Comparison of ENCODE assay signal across 9 cellular contexts in the genomic region with DNA sequence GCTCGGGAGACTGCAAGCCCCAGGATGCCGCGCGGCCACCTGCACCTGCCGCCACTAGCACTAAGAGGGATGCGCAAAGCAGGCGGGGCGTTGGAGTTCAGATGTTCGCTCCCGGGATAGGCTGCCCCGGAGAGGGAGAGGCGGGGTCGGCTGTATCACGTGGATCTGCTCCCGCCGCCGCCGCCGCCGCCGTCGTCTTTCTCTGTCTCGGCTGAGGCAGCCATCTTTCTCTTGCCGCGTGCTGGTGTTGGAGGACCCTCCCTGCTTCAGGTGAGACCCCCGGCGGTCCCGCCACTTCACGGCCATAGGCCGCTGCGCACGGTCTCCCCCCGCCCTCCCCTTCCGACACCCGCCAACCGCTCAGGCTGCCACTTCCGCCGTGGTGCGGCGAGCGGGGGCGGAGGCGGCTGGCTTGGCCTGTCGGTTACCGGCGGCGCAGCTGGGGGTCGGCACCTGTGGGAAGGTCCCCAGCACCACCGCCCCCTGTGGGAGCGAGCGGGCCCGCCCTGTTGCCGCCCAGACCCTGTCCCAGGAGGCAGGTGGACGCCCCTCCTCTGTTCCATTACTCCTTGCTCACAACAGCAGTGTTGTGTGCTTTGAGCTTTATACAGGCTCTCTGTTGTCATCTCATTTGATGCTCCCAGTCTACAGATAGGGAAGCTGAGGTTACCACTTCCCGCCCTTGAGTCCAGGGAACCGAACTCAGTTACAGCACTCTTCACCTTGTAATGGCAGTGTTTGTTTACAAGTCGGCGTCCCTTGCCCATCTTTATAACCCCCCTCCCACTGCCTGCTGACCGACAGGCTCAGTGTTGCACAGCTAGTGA. TPM values are rescaled to one million over a fixed set of nuclear protein-coding genes. Genes with fewer than 3 reads are reported as not detected.
DNase-seq lines count a peak whose midpoint lies in the region; ATAC-seq, FAIRE-seq and TF ChIP-seq lines count a peak whose summit lies in the region.
"Had no signal": no experiment of that assay in that cellular context is flagged by ENCODE, and none has a peak within 500 bp of the region (broad histone marks: within the 10 kb centered on the region; RNA-seq: fewer than 3 reads in every experiment).

A gene (plus strand): TSS at position 186 of the 827 bp plus-strand sequence. CDS start 3,553 bp downstream, outside the sequence.

- FAIRE-seq in keratinocyte (lab: Jason Lieb, UNC), result no peak
- FAIRE-seq: colon had no signal

- peak; percentile 86 for ATAC-seq in HG03432 (IDR thresholded peaks at IDR 0.05; ENCODE audit: unreplicated experiment)

- H3K4me3 ChIP-seq in keratinocyte (ENCODE audit: control insufficient read depth in 2 of 3, extremely low read depth in 1 of 3, insufficient read depth in 2 of 3, low read depth in 1 of 3, low read length in 3 of 3), result peak within 1 kb of the TSS; percentile 70 to 96 (median 87)

- no peaks in the 10 kb centered on the region for H3K9me1 ChIP-seq in keratinocyte (ENCODE audit: control insufficient read depth, extremely low read depth, insufficient read depth, low read length)

- H3K4me2 ChIP-seq in keratinocyte (ENCODE audit: control insufficient read depth, extremely low read depth, insufficient read depth, low read depth, low read length), result peak within 1 kb of the TSS; percentile 83

- H3K36me3 ChIP-seq in keratinocyte (ENCODE audit: control insufficient read depth in 2 of 2, extremely low read depth in 1 of 2, insufficient read depth in 2 of 2, low read length in 2 of 2), result peaks cover 1 to 13% of the 10 kb centered on the region in 2 experiments

- peak within 1 kb of the TSS; percentile 93 for H3K27ac ChIP-seq in keratinocyte (ENCODE audit: control insufficient read depth, insufficient read depth, low read length)

- dilution Hi-C loops in keratinocyte (cut with MboI; ENCODE audit: extremely low pct_ligation_motif_present, low sequenced_read_pairs), result no loop called here

- peaks cover 56% of the 10 kb centered on the region for H3K79me2 ChIP-seq in keratinocyte (ENCODE audit: control insufficient read depth, insufficient read depth, low read length)

- H3K9ac ChIP-seq in keratinocyte (ENCODE audit: control insufficient read depth, extremely low read depth, insufficient read depth, low read length), result peak within 1 kb of the TSS; percentile 85

- TF ChIP-seq CTCF in keratinocyte (optimal IDR thresholded peaks at IDR 0.05 in 1 of 3, IDR thresholded peaks at IDR 0.05 in 1 of 3, conservative IDR thresholded peaks at IDR 0.05 in 1 of 3; ENCODE audit: extremely low read depth in 1 of 3, insufficient read depth in 2 of 3, low read length in 3 of 3), result no peak

- no peaks in the 10 kb centered on the region for H4K20me1 ChIP-seq in keratinocyte (ENCODE audit: control insufficient read depth, extremely low read depth, insufficient read depth, low read length)

- TF ChIP-seq POLR2A in GM19193 (IDR thresholded peaks at IDR 0.05; ENCODE audit: extremely low read depth, insufficient read depth, insufficient read length), result peak; percentile 69

- peak; percentile 94 for DNase-seq in AG20443 (ENCODE audit: low spot score)
- peak; percentile 98 for DNase-seq in NCI-H510A treated with DMSO at 0.1 percent for 48 hours (lab: John Stamatoyannopoulos, UW)
- peak; percentile 86 for DNase-seq in activated CD4-positive, alpha-beta T cell treated with anti-CD3 and anti-CD28 coated beads for 1 hour
- DNase-seq in cerebellar nuclear complex (lab: John Stamatoyannopoulos, UW), result peak; percentile 42 to 93
- DNase-seq in keratinocyte (ENCODE audit: low read depth, low spot score), result no peak
- peak; percentile 80 to 85 for DNase-seq in stimulated activated CD4-positive, alpha-beta T cell treated with anti-CD3 and anti-CD28 coated beads, Interleukin-15, amount 100 ng/mL, for 1 hour (ENCODE audit: low read depth in 1 of 2, low spot score in 1 of 2)

- H2AFZ ChIP-seq in keratinocyte (ENCODE audit: control insufficient read depth, low read length), result peak within 1 kb of the TSS; percentile 92

- no peaks in the 10 kb centered on the region for H3K27me3 ChIP-seq in keratinocyte (ENCODE audit: control insufficient read depth, extremely low read depth, insufficient read depth, low read length)

- H3K9me3 ChIP-seq in keratinocyte (ENCODE audit: control insufficient read depth, low read depth, low read length), result no peaks in the 10 kb centered on the region

- H3K4me1 ChIP-seq in keratinocyte (ENCODE audit: control insufficient read depth, extremely low read depth, insufficient read depth, low read length), result peaks cover 27% of the 10 kb centered on the region

RNA-seq across cellular contexts. Expression of the gene that starts here (rescaled TPM):
- 31.8 to 55.4 TPM (median 35.8 TPM) in 3 replicates for polyA plus RNA-seq in keratinocyte
- 64.1 TPM for polyA plus RNA-seq in keratinocyte (2011; ENCODE audit: low read depth)
- 32.9 and 65.9 TPM in 2 replicates for polyA plus RNA-seq in keratinocyte (2011; cell fraction: cytosol; rRNA removed)
- 24.1 and 33.0 TPM in 2 replicates for polyA plus RNA-seq in keratinocyte (2011; cell fraction: nucleus; rRNA removed)
- polyA plus RNA-seq in keratinocyte (2012; ENCODE audit: low replicate concordance), result 33.9 and 49.9 TPM in 2 replicates
- polyA minus RNA-seq in keratinocyte, result 6.0 to 30.2 TPM (median 18.9 TPM) in 3 replicates
- 22.8 TPM for polyA minus RNA-seq in keratinocyte (2011; cell fraction: cytosol; rRNA and poly(A)+ RNA removed)
- 8.8 and 16.3 TPM in 2 replicates for polyA minus RNA-seq in keratinocyte (2011; cell fraction: nucleus; rRNA and poly(A)+ RNA removed)
